ENCODE assay signal across 24 cellular contexts in the genomic region with DNA sequence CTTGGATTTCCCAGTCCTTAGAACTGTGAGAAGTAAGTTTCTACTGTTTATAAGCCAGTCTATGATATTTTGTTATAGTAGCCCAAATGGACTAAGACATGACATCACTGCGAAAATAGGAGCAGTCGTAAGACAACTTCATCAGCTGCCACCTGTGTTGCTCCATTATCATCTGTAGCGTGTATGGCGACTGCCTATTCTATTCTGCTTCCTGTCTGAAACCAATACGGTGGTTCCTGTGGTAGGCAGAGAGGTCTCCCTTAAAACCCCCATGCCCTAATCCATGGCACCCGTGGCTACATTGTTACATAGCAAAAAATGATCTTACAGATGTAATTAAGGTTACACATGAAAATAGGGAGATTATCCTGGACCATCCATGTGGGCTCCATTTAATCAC.
"Had no signal": no experiment of that assay in that cellular context is flagged by ENCODE, and none has a peak within 500 bp of the region (broad histone marks: within the 10 kb centered on the region; RNA-seq: fewer than 3 reads in every experiment).

No MANE protein-coding gene starts in this region.

- H3K36me3 ChIP-seq: ovary, right atrium auricular region, upper lobe of left lung had no signal

- H3K4me3 ChIP-seq: lung, ovary, psoas muscle, right atrium auricular region, upper lobe of left lung had no signal

- H3K36me3 Mint-ChIP-seq: activated naive CD4-positive, alpha-beta T cell treated with anti-CD3 and anti-CD28 coated beads, Interleukin-2, amount 50 U/mL, for 24 hours; brain had no signal

- H3K4me1 Mint-ChIP-seq: activated naive CD4-positive, alpha-beta T cell treated with anti-CD3 and anti-CD28 coated beads, Interleukin-2, amount 50 U/mL, for 24 hours had no signal

- H3K27me3 ChIP-seq: foreskin keratinocyte, ovary, right atrium auricular region, upper lobe of left lung had no signal

- H3K4me3 Mint-ChIP-seq: activated CD8-positive, alpha-beta T cell treated with anti-CD3 and anti-CD28 coated beads, Interleukin-2, amount 10 ng/mL, durations not matched to agents 7 days and 5 days; activated naive CD4-positive, alpha-beta T cell treated with anti-CD3 and anti-CD28 coated beads, Interleukin-2, amount 50 U/mL, for 24 hours; brain; dendritic cell treated with granulocyte-macrophage colony-stimulating factor and Interleukin-4, amounts not matched to agents 40 ng/mL and 50 ng/mL, for 4 days; natural killer cell treated with Interleukin-12 subunit alpha and Interleukin-12 subunit beta and Interleukin-15 and Interleukin-18, amount 100 ng/mL, for 72 hours had no signal

- H3K27ac Mint-ChIP-seq: activated CD8-positive, alpha-beta T cell treated with anti-CD3 and anti-CD28 coated beads, Interleukin-2, amount 10 ng/mL, durations not matched to agents 7 days and 5 days; activated naive CD4-positive, alpha-beta T cell treated with anti-CD3 and anti-CD28 coated beads, Interleukin-2, amount 50 U/mL, for 24 hours; brain; dendritic cell treated with granulocyte-macrophage colony-stimulating factor and Interleukin-4, amounts not matched to agents 40 ng/mL and 50 ng/mL, for 4 days; natural killer cell treated with Interleukin-12 subunit alpha and Interleukin-12 subunit beta and Interleukin-15 and Interleukin-18, amount 100 ng/mL, for 72 hours had no signal

- H3K4me1 ChIP-seq: foreskin keratinocyte, psoas muscle, right atrium auricular region had no signal

- H3K9me3 ChIP-seq: ovary, psoas muscle, right atrium auricular region, upper lobe of left lung had no signal

- H3K27ac ChIP-seq: foreskin keratinocyte, ovary, psoas muscle, right atrium auricular region had no signal

- H3K27me3 Mint-ChIP-seq: activated naive CD4-positive, alpha-beta T cell treated with anti-CD3 and anti-CD28 coated beads, Interleukin-2, amount 50 U/mL, for 24 hours; dendritic cell treated with granulocyte-macrophage colony-stimulating factor and Interleukin-4, amounts not matched to agents 40 ng/mL and 50 ng/mL, for 4 days; natural killer cell treated with Interleukin-12 subunit alpha and Interleukin-12 subunit beta and Interleukin-15 and Interleukin-18, amount 100 ng/mL, for 72 hours had no signal

- DNase-seq: activated CD4-positive, alpha-beta T cell treated with anti-CD3 and anti-CD28 coated beads for 1 hour; activated CD4-positive, alpha-beta T cell treated with anti-CD3 and anti-CD28 coated beads, Interleukin-2, amount 50 U/mL, for 1 hour; activated CD8-positive, alpha-beta T cell treated with anti-CD3 and anti-CD28 coated beads, Interleukin-2, amount 10 ng/mL, durations not matched to agents 7 days and 5 days; activated gamma-delta T cell treated with Interleukin-2 at 50 U/mL for 16 hours; activated T-cell treated with anti-CD3 and anti-CD28 coated beads, Interleukin-2, amount 50 U/mL, for 1 hour; anterior cingulate cortex; caudate nucleus; effector CD8-positive, alpha-beta T cell; foreskin keratinocyte; kidney; midbrain; ovary; psoas muscle; stimulated activated CD4-positive, alpha-beta T cell treated with anti-CD3 and anti-CD28 coated beads, Interleukin-12 subunit alpha, Interleukin-12 subunit beta, amount 100 ng/mL, for 4 hours; stimulated activated CD4-positive, alpha-beta T cell treated with anti-CD3 and anti-CD28 coated beads, Interleukin-4, amount 100 ng/mL, for 4 hours; stimulated activated naive CD8-positive, alpha-beta T cell treated with anti-CD3 and anti-CD28 coated beads, Interleukin-15, Interleukin-2, amounts not matched to agents 100 U/mL and 50 U/mL, for 24 hours; T-helper 9 cell; upper lobe of left lung had no signal

- ATAC-seq: activated CD8-positive, alpha-beta T cell treated with anti-CD3 and anti-CD28 coated beads, Interleukin-2, amount 10 ng/mL, durations not matched to agents 7 days and 5 days; foreskin keratinocyte; natural killer cell treated with Interleukin-12 subunit alpha and Interleukin-12 subunit beta and Interleukin-15 and Interleukin-18, amount 100 ng/mL, for 72 hours; psoas muscle; stimulated activated naive CD8-positive, alpha-beta T cell treated with anti-CD3 and anti-CD28 coated beads, Interleukin-15, Interleukin-2, amounts not matched to agents 100 U/mL and 50 U/mL, for 24 hours had no signal
